Comparison of ENCODE assay signal across 15 cellular contexts in the genomic region with DNA sequence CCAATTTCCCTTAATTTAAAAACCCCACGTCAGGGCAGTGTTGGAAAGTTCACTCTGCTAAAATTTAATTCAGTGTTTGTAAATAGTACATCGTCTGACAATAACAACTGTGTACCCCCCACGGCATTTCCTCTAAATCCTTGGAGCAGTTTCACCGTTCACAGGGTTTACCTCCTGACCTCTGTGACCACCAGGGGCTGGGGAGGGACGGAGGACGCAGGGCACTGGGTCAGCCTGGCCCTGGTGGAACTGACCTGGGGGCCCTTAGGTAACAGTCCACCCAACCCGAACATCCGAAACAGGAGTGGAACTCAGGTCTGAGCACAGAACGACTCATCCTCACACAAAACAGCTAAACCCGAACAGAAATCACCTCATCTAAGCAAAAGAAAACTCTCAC. TPM values are rescaled to one million over a fixed set of nuclear protein-coding genes. Genes with fewer than 3 reads are reported as not detected.
DNase-seq lines count a peak whose midpoint lies in the region; ATAC-seq and TF ChIP-seq lines count a peak whose summit lies in the region.
"Had no signal": no experiment of that assay in that cellular context is flagged by ENCODE, and none has a peak within 500 bp of the region (broad histone marks: within the 10 kb centered on the region; RNA-seq: fewer than 3 reads in every experiment).

No MANE protein-coding gene starts in this region.

- BruUV-seq in Caco-2 (replicated peaks; lab: Mats Ljungman, UMichigan) (no TSS peak), PC-3 (replicated peaks; lab: Mats Ljungman, UMichigan) (no TSS peak)

- H3K27me3 ChIP-seq in Caco-2 (replicated peaks; ENCODE audit: control insufficient read depth, insufficient read depth, low read length) (peaks cover 11% of the 10 kb centered on the region), PC-3 (ENCODE audit: low read length) (no peaks in the 10 kb centered on the region), psoas muscle (ENCODE audit: insufficient read depth in 3 of 3, low read length in 2 of 3) (peaks cover 0 to 20% (median 0%) of the 10 kb centered on the region in 3 donors)

- H3K36me3 ChIP-seq in Caco-2 (ENCODE audit: control insufficient read depth, insufficient read depth, low read length) (no peaks in the 10 kb centered on the region), PC-3 (ENCODE audit: low read depth, low read length) (no peaks in the 10 kb centered on the region), psoas muscle (ENCODE audit: insufficient read depth in 1 of 2, low read depth in 1 of 2) (no peaks in the 10 kb centered on the region)

- no peaks in the 10 kb centered on the region for H3K79me2 ChIP-seq in PC-3 (ENCODE audit: low read length)

- H3K9ac ChIP-seq in PC-3 (ENCODE audit: low read length), result no peak overlapping the region
- H3K9ac ChIP-seq: parathyroid adenoma had no signal

- peak overlapping the region; percentile 1; the same call in 1 of the 2 replicates for H3K4me2 ChIP-seq in PC-3 (ENCODE audit: low read length)

- H3K4me1 ChIP-seq in Caco-2 (peaks cover 25% of the 10 kb centered on the region), PC-3 (ENCODE audit: insufficient read depth, low read length) (peaks cover 7% of the 10 kb centered on the region; the same call in 1 of the 2 replicates), psoas muscle (peaks cover 11% of the 10 kb centered on the region)

- no peaks in the 10 kb centered on the region for H3F3A ChIP-seq in PC-3 (ENCODE audit: low read length, unreplicated experiment)

- H3K4me3 ChIP-seq in Caco-2 (ENCODE audit: low read depth, low read length) (no peak overlapping the region), PC-3 (ENCODE audit: low read length) (no peak overlapping the region), psoas muscle (peak overlapping the region; percentile 69)

- H3K27ac Mint-ChIP-seq in Caco-2 (ENCODE audit: unreplicated experiment) (no peak overlapping the region), glutamatergic neuron (ENCODE audit: unreplicated experiment) (peak overlapping the region; percentile 92)
- H3K27ac Mint-ChIP-seq in natural killer cell treated with Interleukin-12 subunit alpha and Interleukin-12 subunit beta and Interleukin-15 and Interleukin-18, amount 100 ng/mL, for 72 hours, result no peak overlapping the region

- H3K9me2 ChIP-seq in PC-3 (replicated peaks; ENCODE audit: low read length), result no peaks in the 10 kb centered on the region

- no peak for DNase-seq in Caco-2
- DNase-seq in PC-3, result no peak
- no peak for DNase-seq in glutamatergic neuron
- DNase-seq in psoas muscle, result no peak
- DNase-seq in natural killer cell treated with Interleukin-12 subunit alpha and Interleukin-12 subunit beta and Interleukin-15 and Interleukin-18, amount 100 ng/mL, for 72 hours (ENCODE audit: low spot score), result no peak
- DNase-seq in MV-4-11 (lab: John Stamatoyannopoulos, UW), result no peak
- DNase-seq in COLO829 (ENCODE audit: low spot score), result no peak
- DNase-seq: activated CD8-positive, alpha-beta memory T cell treated with anti-CD3 and anti-CD28 coated beads for 24 hours; C1 segment of cervical spinal cord; NCI-H524; stimulated activated CD4-positive, alpha-beta T cell treated with anti-CD3 and anti-CD28 coated beads, Interleukin-2, amount 100 ng/mL, for 48 hours; stimulated activated naive CD4-positive, alpha-beta T cell treated with Interleukin-2 at 50 U/mL for 16 hours; T1000 had no signal

- intact Hi-C loops in Caco-2 (cut with micrococcal nuclease; ENCODE audit: unreplicated experiment), result no loop called here
- intact Hi-C loops in PC-3 (cut with micrococcal nuclease), result no loop called here
- intact Hi-C loops in psoas muscle (cut with DNase I), result loop anchor here in 1 of 2 donors (2.0 kb wide), 1 partner anchor 30 kb away; no protein-coding TSS in a partner anchor

- H3K4me3 Mint-ChIP-seq in Caco-2 (ENCODE audit: unreplicated experiment) (peak overlapping the region; percentile 71), glutamatergic neuron (ENCODE audit: unreplicated experiment) (peak overlapping the region; percentile 98)
- H3K4me3 Mint-ChIP-seq in natural killer cell treated with Interleukin-12 subunit alpha and Interleukin-12 subunit beta and Interleukin-15 and Interleukin-18, amount 100 ng/mL, for 72 hours, result no peak overlapping the region

- H4K20me1 ChIP-seq in PC-3 (ENCODE audit: low read length), result no peaks in the 10 kb centered on the region

- H3K27ac ChIP-seq in PC-3 (ENCODE audit: low read length) (no peak overlapping the region), psoas muscle (no peak overlapping the region)

- H3K36me3 Mint-ChIP-seq in Caco-2 (ENCODE audit: insufficient read depth, unreplicated experiment), result peaks cover 6% of the 10 kb centered on the region
- no peaks in the 10 kb centered on the region for H3K36me3 Mint-ChIP-seq in glutamatergic neuron (ENCODE audit: unreplicated experiment)
- peaks cover 6% of the 10 kb centered on the region for H3K36me3 Mint-ChIP-seq in natural killer cell treated with Interleukin-12 subunit alpha and Interleukin-12 subunit beta and Interleukin-15 and Interleukin-18, amount 100 ng/mL, for 72 hours

- ATAC-seq in PC-3 (no peak), psoas muscle (no peak), HG02588 (IDR thresholded peaks at IDR 0.05; ENCODE audit: unreplicated experiment) (no peak)
- no peak for ATAC-seq in natural killer cell treated with Interleukin-12 subunit alpha and Interleukin-12 subunit beta and Interleukin-15 and Interleukin-18, amount 100 ng/mL, for 72 hours

- H2AFZ ChIP-seq in PC-3 (ENCODE audit: low read length), result no peak overlapping the region

- POLR2A ChIA-PET in Caco-2 (lab: Charles Lee), result interaction anchor here (0.6 kb wide), 1 partner anchor 147 kb away, joined by 3 read pairs; no protein-coding TSS in a partner anchor
- POLR2A ChIA-PET in PC-3 (lab: Charles Lee; ENCODE audit: unreplicated experiment), result no interaction called here

- H3K9me3 ChIP-seq in Caco-2 (no peaks in the 10 kb centered on the region), PC-3 (ENCODE audit: low read length) (no peaks in the 10 kb centered on the region), psoas muscle (no peaks in the 10 kb centered on the region)

- peaks cover 15% of the 10 kb centered on the region for H3K4me1 Mint-ChIP-seq in Caco-2 (ENCODE audit: low read depth, unreplicated experiment)
- peaks cover 30% of the 10 kb centered on the region for H3K4me1 Mint-ChIP-seq in glutamatergic neuron (ENCODE audit: low read depth, unreplicated experiment)
- peaks cover 7 to 10% of the 10 kb centered on the region in 2 donors for H3K4me1 Mint-ChIP-seq in natural killer cell treated with Interleukin-12 subunit alpha and Interleukin-12 subunit beta and Interleukin-15 and Interleukin-18, amount 100 ng/mL, for 72 hours (ENCODE audit: low read depth in 2 of 2)

- no peak for TF ChIP-seq CTCF in Caco-2 (IDR thresholded peaks at IDR 0.05; ENCODE audit: insufficient read depth in 1 of 2, low read depth in 1 of 2, low read length in 1 of 2, severe bottlenecking in 1 of 2, unreplicated experiment in 1 of 2)
- no peak for TF ChIP-seq CTCF in PC-3 (conservative IDR thresholded peaks at IDR 0.05; ENCODE audit: low read depth, low read length)
- no peak for TF ChIP-seq CTCF in glutamatergic neuron (IDR thresholded peaks at IDR 0.05; ENCODE audit: partially characterized antibody, unreplicated experiment)
- TF ChIP-seq CTCF in psoas muscle (IDR thresholded peaks at IDR 0.05), result no peak

- H3K9me3 Mint-ChIP-seq in Caco-2 (ENCODE audit: unreplicated experiment) (no peaks in the 10 kb centered on the region), glutamatergic neuron (ENCODE audit: unreplicated experiment) (peaks cover 24% of the 10 kb centered on the region)
- no peaks in the 10 kb centered on the region for H3K9me3 Mint-ChIP-seq in natural killer cell treated with Interleukin-12 subunit alpha and Interleukin-12 subunit beta and Interleukin-15 and Interleukin-18, amount 100 ng/mL, for 72 hours

- CTCF ChIA-PET in Caco-2 (lab: Charles Lee), result no interaction called here
- CTCF ChIA-PET in PC-3 (lab: Charles Lee), result interaction anchor here (0.6 kb wide), 1 partner anchor 1277 kb away, joined by 4 read pairs; no protein-coding TSS in a partner anchor

- 70 to 78% (median 72%) methylated on average over 10 of the region's 10 CpGs for WGBS in psoas muscle, 3 donors

- H3K27me3 Mint-ChIP-seq in Caco-2 (ENCODE audit: insufficient read depth, unreplicated experiment), result peaks cover 9% of the 10 kb centered on the region
- H3K27me3 Mint-ChIP-seq in glutamatergic neuron (ENCODE audit: unreplicated experiment), result peaks cover 13% of the 10 kb centered on the region
- H3K27me3 Mint-ChIP-seq in natural killer cell treated with Interleukin-12 subunit alpha and Interleukin-12 subunit beta and Interleukin-15 and Interleukin-18, amount 100 ng/mL, for 72 hours, result peaks cover 21 to 26% of the 10 kb centered on the region in 2 donors

RNA-seq across cellular contexts. Expression of gene ZBTB46, which starts 2.1 kb away (rescaled TPM):
- total RNA-seq in Caco-2 (2022) (9.1 and 9.5 TPM in 2 replicates), PC-3 (2014; rRNA removed) (2.8 and 7.3 TPM in 2 replicates), glutamatergic neuron (ENCODE audit: unreplicated experiment) (94.4 TPM), psoas muscle (1 to 10 TPM; 4.5 to 6.4 (median 5.6) TPM)
- polyA plus RNA-seq in psoas muscle, result 1 to 10 TPM; 1.3 to 3.1 (median 2.2) TPM
- 1 to 10 TPM in 1 of 2 donors, under 1 TPM in 1; 0.25 to 1.2 TPM for total RNA-seq in natural killer cell treated with Interleukin-12 subunit alpha and Interleukin-12 subunit beta and Interleukin-15 and Interleukin-18, amount 100 ng/mL, for 72 hours

RNA-seq across cellular contexts. Expression of gene ABHD16B, which starts 32.3 kb away (rescaled TPM):
- total RNA-seq in Caco-2 (2022) (0.27 TPM in 1 of 2 replicates, not detected in the other), PC-3 (2014; rRNA removed) (not detected in 2 replicates), glutamatergic neuron (ENCODE audit: unreplicated experiment) (not detected), psoas muscle (not detected)
- 1 to 10 TPM in 1 of 3 donors, under 1 TPM in 2; 0.04 to 3.2 (median 0.34) TPM for polyA plus RNA-seq in psoas muscle
- total RNA-seq in natural killer cell treated with Interleukin-12 subunit alpha and Interleukin-12 subunit beta and Interleukin-15 and Interleukin-18, amount 100 ng/mL, for 72 hours, result not detected

RNA-seq across cellular contexts. Expression of gene TPD52L2, which starts 36.1 kb away (rescaled TPM):
- total RNA-seq in Caco-2 (2022) (286 and 293 TPM in 2 replicates), PC-3 (2014; rRNA removed) (147 and 167 TPM in 2 replicates), glutamatergic neuron (ENCODE audit: unreplicated experiment) (109 TPM), psoas muscle (10 to 100 TPM; 40.7 to 56.0 (median 55.1) TPM)
- polyA plus RNA-seq in psoas muscle, result 100 to 1,000 TPM in 1 of 3 donors, 10 to 100 TPM in 2; 46.7 to 152 (median 89.7) TPM
- 10 to 100 TPM; 48.8 to 60.0 TPM for total RNA-seq in natural killer cell treated with Interleukin-12 subunit alpha and Interleukin-12 subunit beta and Interleukin-15 and Interleukin-18, amount 100 ng/mL, for 72 hours
